Comparison of ENCODE assay signal across 10 cellular contexts in the genomic region with DNA sequence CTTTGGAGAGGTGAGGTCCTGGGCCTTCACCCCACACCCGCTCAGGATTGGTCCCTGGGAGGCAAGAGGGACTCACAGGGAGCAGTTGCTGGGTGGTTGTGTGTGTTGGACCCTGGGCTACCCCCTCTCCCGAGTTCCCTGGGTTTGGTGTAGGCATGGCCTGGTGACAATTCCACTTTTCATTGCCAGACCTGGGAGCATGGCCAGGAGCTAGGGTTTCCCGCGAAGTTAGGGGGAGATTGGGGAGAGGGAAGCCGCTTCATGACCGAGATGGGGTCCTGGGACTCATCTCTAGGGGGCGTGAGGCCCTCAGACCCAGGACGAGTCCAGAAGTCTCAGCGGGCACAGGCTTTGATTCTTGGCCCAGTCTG. TPM values are rescaled to one million over a fixed set of nuclear protein-coding genes. Genes with fewer than 3 reads are reported as not detected.
DNase-seq lines count a peak whose midpoint lies in the region; ATAC-seq, FAIRE-seq and TF ChIP-seq lines count a peak whose summit lies in the region.
"Had no signal": no experiment of that assay in that cellular context is flagged by ENCODE, and none has a peak within 500 bp of the region (broad histone marks: within the 10 kb centered on the region; RNA-seq: fewer than 3 reads in every experiment).

No MANE protein-coding gene starts in this region.

- H3K9me3 ChIP-seq in right atrium auricular region (no peaks in the 10 kb centered on the region), gastrocnemius medialis (no peaks in the 10 kb centered on the region)

- H3K4me1 ChIP-seq in right atrium auricular region (peaks cover 0 to 66% of the 10 kb centered on the region in 2 donors), gastrocnemius medialis (peaks cover 64 to 71% of the 10 kb centered on the region in 2 donors)

- H3K27me3 ChIP-seq in right atrium auricular region: no peaks in the 10 kb centered on the region
- no peaks in the 10 kb centered on the region for H3K27me3 ChIP-seq in gastrocnemius medialis

- FAIRE-seq in RCC 7860 (lab: Jason Lieb, UNC): no peak

- no peak for ATAC-seq in gastrocnemius medialis
- no peak for ATAC-seq in HG03025 (IDR thresholded peaks at IDR 0.05; ENCODE audit: low FRiP score, unreplicated experiment)
- ATAC-seq in HG03469 (IDR thresholded peaks at IDR 0.05; ENCODE audit: unreplicated experiment): no peak

- H3K27ac ChIP-seq in right atrium auricular region (peak overlapping the region; percentile 45 to 70), gastrocnemius medialis (peak overlapping the region; percentile 65 to 78 (median 70))
- H3K27ac ChIP-seq: epithelial cell of prostate had no signal

- H3K4me3 ChIP-seq in right atrium auricular region (peak overlapping the region; percentile 61 to 63), gastrocnemius medialis (peak overlapping the region; percentile 56 to 75 (median 62))

- TF ChIP-seq CTCF in GM12874 (IDR thresholded peaks at IDR 0.05; ENCODE audit: insufficient read depth, low read depth, low read length): peak; percentile 34
- no peak for TF ChIP-seq CTCF in right atrium auricular region (IDR thresholded peaks at IDR 0.05)
- no peak for TF ChIP-seq CTCF in gastrocnemius medialis (IDR thresholded peaks at IDR 0.05 in 4 of 5, conservative IDR thresholded peaks at IDR 0.05 in 1 of 5)

- H3K36me3 ChIP-seq in right atrium auricular region: no peaks in the 10 kb centered on the region
- no peaks in the 10 kb centered on the region for H3K36me3 ChIP-seq in gastrocnemius medialis

- DNase-seq in RKO (ENCODE audit: low spot score): peak; percentile 28
- DNase-seq in right atrium auricular region (ENCODE audit: low spot score): no peak
- no peak for DNase-seq in gastrocnemius medialis
- no peak for DNase-seq in RCC 7860 (ENCODE audit: low spot score)
- no peak for DNase-seq in NCI-H748 (lab: John Stamatoyannopoulos, UW; ENCODE audit: unreplicated experiment)

- in situ Hi-C loops in gastrocnemius medialis (cut with MboI; ENCODE audit: low sequenced_read_pairs in 4 of 4): no loop called here

- intact Hi-C loops in gastrocnemius medialis (cut with DNase I; ENCODE audit: low total_unique reads): no loop called here

- TF ChIP-seq POLR2A in gastrocnemius medialis (IDR thresholded peaks at IDR 0.05): no peak

RNA-seq across cellular contexts. Expression of gene PALD1, which starts 0.6 kb away (rescaled TPM):
- 1 to 10 TPM; 4.9 to 8.5 TPM for total RNA-seq in right atrium auricular region
- 1 to 10 TPM; 1.4 to 4.1 (median 2.3) TPM for total RNA-seq in gastrocnemius medialis

RNA-seq across cellular contexts. Expression of gene NODAL, which starts 37.7 kb away (rescaled TPM):
- total RNA-seq in right atrium auricular region (not detected), gastrocnemius medialis (not detected)
- total RNA-seq: RPMI7951 had no signal
